Comparison of ENCODE assay signal across 9 cellular contexts in genomic region chr2:190216829-190217228, GRCh38.
DNase-seq lines count a peak whose midpoint lies in the region; ATAC-seq and TF ChIP-seq lines count a peak whose summit lies in the region.
"Had no signal": no experiment of that assay in that cellular context is flagged by ENCODE, and none has a peak within 500 bp of the region (broad histone marks: within the 10 kb centered on the region; RNA-seq: fewer than 3 reads in every experiment).

No MANE protein-coding gene starts in this region.

- TF ChIP-seq CTCF in hepatocyte (IDR thresholded peaks at IDR 0.05; ENCODE audit: poor library complexity) (no peak), gastroesophageal sphincter (IDR thresholded peaks at IDR 0.05) (no peak)

- no peak for TF ChIP-seq EP300 in gastroesophageal sphincter (IDR thresholded peaks at IDR 0.05)

- H3K9ac ChIP-seq in BLaER1: no peak overlapping the region

- WGBS in hepatocyte (ENCODE audit: low lambda C conversion rate, missing lambda C conversion rate): 77% methylated on average over 3 of the region's 3 CpGs
- 29 to 50% methylated on average over 1 of the region's 3 CpGs for WGBS in gastroesophageal sphincter (ENCODE audit: low coverage in 1 of 2), 2 donors

- H3K79me2 ChIP-seq in hepatocyte: no peaks in the 10 kb centered on the region

- peak; percentile 47 for ATAC-seq in HG02759 (IDR thresholded peaks at IDR 0.05; ENCODE audit: unreplicated experiment)
- no peak for ATAC-seq in GM19395 (IDR thresholded peaks at IDR 0.05; ENCODE audit: unreplicated experiment)
- ATAC-seq in gastroesophageal sphincter: no peak
- no peak for ATAC-seq in HG02588 (IDR thresholded peaks at IDR 0.05; ENCODE audit: unreplicated experiment)
- ATAC-seq: naive thymus-derived CD8-positive, alpha-beta T cell had no signal

- H3K36me3 ChIP-seq in BLaER1 (peaks cover 29% of the 10 kb centered on the region), hepatocyte (replicated peaks; ENCODE audit: insufficient read depth, low read depth) (no peaks in the 10 kb centered on the region), gastroesophageal sphincter (peaks cover 0 to 52% of the 10 kb centered on the region in 2 donors)

- H3K27me3 ChIP-seq in BLaER1 (no peaks in the 10 kb centered on the region), hepatocyte (no peaks in the 10 kb centered on the region), gastroesophageal sphincter (no peaks in the 10 kb centered on the region)

- no peak for TF ChIP-seq POLR2A in gastroesophageal sphincter (IDR thresholded peaks at IDR 0.05)

- DNase-seq in NCI-H82 treated with DMSO at 0.1 percent for 48 hours (lab: John Stamatoyannopoulos, UW; ENCODE audit: unreplicated experiment) (peak; percentile 36), hepatocyte (ENCODE audit: low spot score) (peak; percentile 13)
- DNase-seq in activated naive CD4-positive, alpha-beta T cell treated with Interleukin-2 at 50 U/mL for 16 hours: no peak

- H3K4me1 ChIP-seq in BLaER1: peaks cover 16% of the 10 kb centered on the region
- no peaks in the 10 kb centered on the region for H3K4me1 ChIP-seq in hepatocyte (ENCODE audit: insufficient read depth)
- peaks cover 0 to 33% (median 0%) of the 10 kb centered on the region in 3 donors for H3K4me1 ChIP-seq in gastroesophageal sphincter

- no peaks in the 10 kb centered on the region for H3K9me2 ChIP-seq in hepatocyte (replicated peaks; ENCODE audit: insufficient read depth)

- H3K9me3 ChIP-seq in BLaER1 (no peaks in the 10 kb centered on the region), hepatocyte (ENCODE audit: low read depth) (no peaks in the 10 kb centered on the region), gastroesophageal sphincter (no peaks in the 10 kb centered on the region)

- H4K20me1 ChIP-seq in BLaER1 (no peaks in the 10 kb centered on the region), hepatocyte (ENCODE audit: insufficient read depth, poor library complexity, severe bottlenecking) (no peaks in the 10 kb centered on the region)

- H2AFZ ChIP-seq in hepatocyte: no peak overlapping the region

- H3K4me2 ChIP-seq in BLaER1 (peak overlapping the region; percentile 29), hepatocyte (no peak overlapping the region)

- H3K4me3 ChIP-seq in BLaER1: no peak overlapping the region
- no peak overlapping the region for H3K4me3 ChIP-seq in hepatocyte
- H3K4me3 ChIP-seq in gastroesophageal sphincter: no peak overlapping the region

- no peak overlapping the region for H3K27ac ChIP-seq in BLaER1
- no peak overlapping the region for H3K27ac ChIP-seq in hepatocyte
- no peak overlapping the region for H3K27ac ChIP-seq in gastroesophageal sphincter
